Comparison of ENCODE assay signal across 9 cellular contexts in the genomic region with DNA sequence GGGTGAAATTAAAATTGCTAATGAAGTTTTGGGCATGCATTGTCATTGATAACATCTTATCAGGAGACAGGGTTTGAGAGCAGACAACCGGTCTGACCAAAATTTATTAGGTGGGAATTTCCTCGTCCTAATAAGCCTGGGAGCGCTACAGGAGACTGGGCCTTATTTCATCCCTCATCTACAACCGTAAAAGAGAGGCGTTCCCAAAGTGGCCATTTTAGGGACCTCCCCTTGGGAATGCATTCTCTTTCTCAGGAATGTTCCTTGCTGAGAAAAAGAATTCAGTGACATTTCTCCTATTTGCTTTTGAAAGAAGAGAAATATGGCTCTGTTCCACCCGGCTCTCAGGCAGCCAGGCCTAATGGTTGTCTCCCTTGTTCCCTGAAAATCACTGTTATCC. TPM values are rescaled to one million over a fixed set of nuclear protein-coding genes. Genes with fewer than 3 reads are reported as not detected.
"Had no signal": no experiment of that assay in that cellular context is flagged by ENCODE, and none has a peak within 500 bp of the region (broad histone marks: within the 10 kb centered on the region; RNA-seq: fewer than 3 reads in every experiment).

No MANE protein-coding gene starts in this region.

RNA-seq across cellular contexts. Expression of gene CRP, which starts 8.8 kb away (rescaled TPM):
- total RNA-seq: HepG2, HT1080, IMR-90, M059J, PC-9, Peyer's patch, Right ventricle myocardium inferior, RPMI7951, SJCRH30 had no signal
- polyA plus RNA-seq: HepG2, IMR-90 had no signal

RNA-seq across cellular contexts. Expression of gene DUSP23, which starts 57.6 kb away (rescaled TPM):
- total RNA-seq: HepG2, HT1080, SJCRH30 had no signal
- polyA plus RNA-seq: HepG2 had no signal
